ENCODE assay signal across 8 cellular contexts in the genomic region with DNA sequence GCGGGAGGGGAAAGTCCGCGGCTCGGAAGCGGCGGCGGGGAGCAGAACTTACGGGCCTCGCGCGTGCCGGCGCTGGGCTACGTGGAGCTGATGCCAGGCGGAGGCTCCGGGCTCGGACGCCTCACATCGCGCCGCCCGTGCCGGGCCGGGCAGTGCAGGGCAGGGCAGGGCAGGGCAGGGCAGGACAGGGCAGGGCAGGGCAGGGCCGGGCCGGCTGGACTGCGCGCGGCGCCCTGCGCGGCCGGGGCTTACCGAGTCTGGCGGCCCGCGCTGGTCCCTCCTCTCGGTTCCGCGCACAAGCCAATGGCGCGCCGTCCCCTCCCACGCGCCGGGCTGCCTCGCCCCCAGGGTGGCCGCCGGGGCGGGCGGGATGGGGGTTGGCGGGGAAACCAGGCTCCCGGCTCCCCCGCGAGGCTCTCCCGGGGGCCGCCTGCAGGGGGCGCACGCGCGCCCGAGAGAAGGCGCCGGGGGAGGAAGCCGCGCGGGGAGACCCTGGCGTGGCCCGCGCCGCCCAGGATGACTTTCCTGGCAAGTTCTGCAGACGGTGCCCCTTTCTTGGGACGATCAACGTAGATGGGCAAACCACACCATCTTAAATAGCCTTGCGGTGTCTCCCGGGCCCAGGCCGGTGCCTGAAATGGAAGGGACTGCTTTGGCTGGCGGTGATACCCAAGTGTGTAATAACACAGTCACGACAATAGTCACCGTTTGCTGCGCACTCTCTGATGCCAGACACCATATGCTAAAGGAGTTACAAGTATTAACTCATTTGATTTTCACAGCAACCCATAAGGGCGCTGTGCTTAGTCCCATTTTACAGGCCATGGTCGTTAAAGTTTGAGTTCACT. TPM values are rescaled to one million over a fixed set of nuclear protein-coding genes. Genes with fewer than 3 reads are reported as not detected.
DNase-seq lines count a peak whose midpoint lies in the region; ATAC-seq and TF ChIP-seq lines count a peak whose summit lies in the region.

A gene with protein sequence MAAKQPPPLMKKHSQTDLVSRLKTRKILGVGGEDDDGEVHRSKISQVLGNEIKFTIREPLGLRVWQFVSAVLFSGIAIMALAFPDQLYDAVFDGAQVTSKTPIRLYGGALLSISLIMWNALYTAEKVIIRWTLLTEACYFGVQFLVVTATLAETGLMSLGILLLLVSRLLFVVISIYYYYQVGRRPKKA (minus strand): TSS at position 259 of the 848 bp plus-strand sequence. CDS start 12,548 bp downstream, outside the sequence.

- peaks cover 35% of the 10 kb centered on the region for H4K20me1 ChIP-seq in BLaER1

- H3K27me3 ChIP-seq in BLaER1: no peaks in the 10 kb centered on the region
- H3K27me3 ChIP-seq in ascending aorta: no peaks in the 10 kb centered on the region

- no peaks in the 10 kb centered on the region for H3K27me3 Mint-ChIP-seq in T-cell

- H3K36me3 Mint-ChIP-seq in T-cell: no peaks in the 10 kb centered on the region

- peak within 1 kb of the TSS; percentile 96 for H3K9ac ChIP-seq in BLaER1

- intact Hi-C loops in ascending aorta (cut with DNase I): no loop called here
- intact Hi-C loops in sciatic nerve (cut with DNase I): loop anchor here (10.0 kb wide), 1 partner anchor 1944 kb away; no protein-coding TSS in a partner anchor

- peak; percentile 73 to 84 (median 76) for ATAC-seq in T-cell (replicated peaks in 1 of 4)
- ATAC-seq in sciatic nerve: peak; percentile 81
- no peak for ATAC-seq in GM21717 (IDR thresholded peaks at IDR 0.05; ENCODE audit: unreplicated experiment)
- no peak for ATAC-seq in HG03097 (IDR thresholded peaks at IDR 0.05; ENCODE audit: low FRiP score, unreplicated experiment)

- POLR2A ChIA-PET in T-cell (lab: Charles Lee): no interaction called here

- H3K9me3 ChIP-seq in BLaER1 (no peaks in the 10 kb centered on the region), ascending aorta (no peaks in the 10 kb centered on the region)

- H3K27ac Mint-ChIP-seq in T-cell: peak within 1 kb of the TSS in 1 of 2 donors; percentile 49

- no peaks in the 10 kb centered on the region for H3K9me3 Mint-ChIP-seq in T-cell

- H3K36me3 ChIP-seq in BLaER1: 0 out of 2 replicates have a peak, but pooled peaks cover under 1% of the 10 kb centered on the region
- H3K36me3 ChIP-seq in ascending aorta: no peaks in the 10 kb centered on the region

- DNase-seq in HPDE6-E6E7 (ENCODE audit: extremely low spot score) (peak; percentile 68), T-cell (peak in 32 of 34 experiments; percentile 12 to 61 (median 44)), ascending aorta (ENCODE audit: low spot score in 2 of 2) (peak; percentile 43 to 88), hepatic stellate cell (ENCODE audit: low spot score) (peak; percentile 93), sciatic nerve (ENCODE audit: low spot score) (peak; percentile 86)

- H3K4me1 Mint-ChIP-seq in T-cell: peaks cover 0 to 17% (median 4%) of the 10 kb centered on the region in 3 donors

- H3K4me3 Mint-ChIP-seq in T-cell: peak within 1 kb of the TSS; percentile 84 to 85 (median 85)

- H3K27ac ChIP-seq in BLaER1: peak within 1 kb of the TSS; percentile 98
- peak within 1 kb of the TSS; percentile 58 to 59 for H3K27ac ChIP-seq in ascending aorta

- H3K4me3 ChIP-seq in BLaER1: peak within 1 kb of the TSS; percentile 96
- H3K4me3 ChIP-seq in ascending aorta: peak within 1 kb of the TSS; percentile 83 to 91

- peaks cover 82% of the 10 kb centered on the region for H3K4me1 ChIP-seq in BLaER1
- no peaks in the 10 kb centered on the region for H3K4me1 ChIP-seq in ascending aorta

- TF ChIP-seq CTCF in ascending aorta (IDR thresholded peaks at IDR 0.05): peak; percentile 37 to 66 (median 58)

- H3K4me2 ChIP-seq in BLaER1: peak within 1 kb of the TSS; percentile 99

- CTCF ChIA-PET in T-cell (lab: Charles Lee): interaction anchor here in 1 of 2 donors (0.7 to 1.0 kb wide), 2 partner anchors 10 to 150 kb away, joined by 3 read pairs; no protein-coding TSS in a partner anchor

RNA-seq across cellular contexts. Expression of the gene that starts here (rescaled TPM):
- total RNA-seq in T-cell (10 to 100 TPM in 4 of 5 donors, 1 to 10 TPM in 1; 6.6 to 27.0 (median 16.4) TPM), ascending aorta (266 TPM), sciatic nerve (101 TPM)

Comparison
In these comparisons a context has a peak if more than half of its experiments do, and no peak if none do; other contexts are left out.
1. ATAC-seq: peak in T-cell (4 of 4) and sciatic nerve (single experiment); none in GM21717 (single experiment) and HG03097 (single experiment).
2. Peak in every context shown above with its lines, with median percentiles within 50 percentile points of each other: DNase-seq.